ENCODE assay signal across 8 cellular contexts in genomic region chr12:51923506-51924365, GRCh38. TPM values are rescaled to one million over a fixed set of nuclear protein-coding genes. Genes with fewer than 3 reads are reported as not detected.
DNase-seq lines count a peak whose midpoint lies in the region; ATAC-seq, FAIRE-seq and TF ChIP-seq lines count a peak whose summit lies in the region.

No MANE protein-coding gene starts in this region.

- peak; percentile 87 for TF ChIP-seq POLR2A in endothelial cell of umbilical vein (IDR thresholded peaks at IDR 0.05; ENCODE audit: low read depth, low read length)

- peaks cover 4% of the 10 kb centered on the region for H3K4me1 Mint-ChIP-seq in activated CD8-positive, alpha-beta T cell treated with anti-CD3 and anti-CD28 coated beads, Interleukin-2, amount 10 ng/mL, durations not matched to agents 7 days and 5 days (ENCODE audit: low read depth)
- H3K4me1 Mint-ChIP-seq in naive thymus-derived CD8-positive, alpha-beta T cell: peaks cover 5 to 21% (median 9%) of the 10 kb centered on the region in 4 donors

- peaks cover 13 to 16% of the 10 kb centered on the region in 2 experiments for H3K36me3 ChIP-seq in endothelial cell of umbilical vein (ENCODE audit: control insufficient read depth in 2 of 2, extremely low read depth in 1 of 2, insufficient read depth in 2 of 2, low read length in 2 of 2)

- H3K9me3 ChIP-seq in endothelial cell of umbilical vein (replicated peaks; ENCODE audit: control insufficient read depth, insufficient read depth, low read length): no peaks in the 10 kb centered on the region

- peak overlapping the region; percentile 7 for H3K4me2 ChIP-seq in endothelial cell of umbilical vein (ENCODE audit: insufficient read depth, low read length)

- peaks cover 54% of the 10 kb centered on the region for H3K4me1 ChIP-seq in endothelial cell of umbilical vein (ENCODE audit: control insufficient read depth, extremely low read depth, insufficient read depth, low read length)

- H3K4me3 ChIP-seq in endothelial cell of umbilical vein (replicated peaks in 1 of 3; ENCODE audit: insufficient read depth in 1 of 3, low read depth in 1 of 3, low read length in 3 of 3): no peak overlapping the region

- intact Hi-C loops in endothelial cell of umbilical vein (cut with micrococcal nuclease): loop anchor here (1.0 kb wide), 1 partner anchor 28 kb away; no protein-coding TSS in a partner anchor

- H3K27ac Mint-ChIP-seq in activated CD8-positive, alpha-beta T cell treated with anti-CD3 and anti-CD28 coated beads, Interleukin-2, amount 10 ng/mL, durations not matched to agents 7 days and 5 days: no peak overlapping the region
- no peak overlapping the region for H3K27ac Mint-ChIP-seq in naive thymus-derived CD8-positive, alpha-beta T cell

- no TSS peak for BruUV-seq in endothelial cell of umbilical vein (replicated peaks; lab: Mats Ljungman, UMichigan)

- ATAC-seq in activated CD8-positive, alpha-beta T cell treated with anti-CD3 and anti-CD28 coated beads, Interleukin-2, amount 10 ng/mL, durations not matched to agents 7 days and 5 days: peak; percentile 82
- ATAC-seq in naive thymus-derived CD8-positive, alpha-beta T cell: peak; percentile 88 to 93
- ATAC-seq in stimulated activated naive CD8-positive, alpha-beta T cell treated with anti-CD3 and anti-CD28 coated beads, Interleukin-15, Interleukin-2, amounts not matched to agents 100 U/mL and 50 U/mL, for 24 hours: peak; percentile 82

- dilution Hi-C loops in endothelial cell of umbilical vein (cut with MboI; ENCODE audit: extremely low pct_ligation_motif_present, low sequenced_read_pairs): no loop called here

- POLR2A ChIA-PET in activated CD8-positive, alpha-beta T cell treated with anti-CD3 and anti-CD28 coated beads, Interleukin-2, amount 10 ng/mL, durations not matched to agents 7 days and 5 days (lab: Charles Lee): no interaction called here
- POLR2A ChIA-PET in endothelial cell of umbilical vein (lab: Charles Lee): interaction anchor here (1.1 to 2.7 kb wide), 4 partner anchors 11 to 83 kb away, joined by 3 to 12 read pairs (median 8); partner anchors contain the start of gene TAMALIN
- POLR2A ChIA-PET in naive thymus-derived CD8-positive, alpha-beta T cell (lab: Charles Lee): interaction anchor here (0.6 kb wide), 2 partner anchors 104 to 1442 kb away, joined by 3 read pairs; no protein-coding TSS in a partner anchor

- no peaks in the 10 kb centered on the region for H4K20me1 ChIP-seq in endothelial cell of umbilical vein (replicated peaks; ENCODE audit: control insufficient read depth, extremely low read depth, insufficient read depth, low read length)

- peak; percentile 88 for FAIRE-seq in endothelial cell of umbilical vein (lab: Jason Lieb, UNC)

- H3K27me3 Mint-ChIP-seq in activated CD8-positive, alpha-beta T cell treated with anti-CD3 and anti-CD28 coated beads, Interleukin-2, amount 10 ng/mL, durations not matched to agents 7 days and 5 days (ENCODE audit: low read depth): peaks cover 10% of the 10 kb centered on the region
- H3K27me3 Mint-ChIP-seq in naive thymus-derived CD8-positive, alpha-beta T cell: no peaks in the 10 kb centered on the region

- no peak overlapping the region for H2AFZ ChIP-seq in endothelial cell of umbilical vein (ENCODE audit: low read depth, low read length)

- DNase-seq in AG08395 (ENCODE audit: low spot score) (peak; percentile 67), HuH-7.5 (ENCODE audit: low spot score) (peak; percentile 51), endothelial cell of umbilical vein (ENCODE audit: low read depth, low spot score) (peak; percentile 69), DMS 273 treated with DMSO at 0.1 percent for 48 hours (lab: John Stamatoyannopoulos, UW) (no peak), DMS114 treated with DMSO at 0.1 percent for 48 hours (lab: John Stamatoyannopoulos, UW; ENCODE audit: unreplicated experiment) (no peak)
- peak; percentile 61 for DNase-seq in activated CD8-positive, alpha-beta T cell treated with anti-CD3 and anti-CD28 coated beads, Interleukin-2, amount 10 ng/mL, durations not matched to agents 7 days and 5 days
- DNase-seq in naive thymus-derived CD8-positive, alpha-beta T cell: peak in 9 of 10 donors; percentile 34 to 60 (median 48)
- peak; percentile 78 for DNase-seq in stimulated activated naive CD8-positive, alpha-beta T cell treated with anti-CD3 and anti-CD28 coated beads, Interleukin-15, Interleukin-2, amounts not matched to agents 100 U/mL and 50 U/mL, for 24 hours

- CTCF ChIA-PET in activated CD8-positive, alpha-beta T cell treated with anti-CD3 and anti-CD28 coated beads, Interleukin-2, amount 10 ng/mL, durations not matched to agents 7 days and 5 days (lab: Charles Lee): interaction anchor here (0.6 to 6.6 kb wide), 11 partner anchors 12 to 99 kb away, joined by 3 to 46 read pairs (median 8); partner anchors contain the start of gene ACVRL1
- CTCF ChIA-PET in endothelial cell of umbilical vein (lab: Charles Lee): interaction anchor here (0.7 to 12.8 kb wide), 14 partner anchors 11 to 503 kb away, joined by 4 to 393 read pairs (median 7); partner anchors contain the start of genes ACVRL1 and ANKRD33

- no peaks in the 10 kb centered on the region for H3K9me1 ChIP-seq in endothelial cell of umbilical vein (replicated peaks; ENCODE audit: control insufficient read depth, extremely low read depth, insufficient read depth, low read length)

- H3K9me3 Mint-ChIP-seq in activated CD8-positive, alpha-beta T cell treated with anti-CD3 and anti-CD28 coated beads, Interleukin-2, amount 10 ng/mL, durations not matched to agents 7 days and 5 days (ENCODE audit: insufficient read depth): no peaks in the 10 kb centered on the region
- H3K9me3 Mint-ChIP-seq in naive thymus-derived CD8-positive, alpha-beta T cell: no peaks in the 10 kb centered on the region

- no peaks in the 10 kb centered on the region for H3K36me3 Mint-ChIP-seq in activated CD8-positive, alpha-beta T cell treated with anti-CD3 and anti-CD28 coated beads, Interleukin-2, amount 10 ng/mL, durations not matched to agents 7 days and 5 days (ENCODE audit: low read depth)
- no peaks in the 10 kb centered on the region for H3K36me3 Mint-ChIP-seq in naive thymus-derived CD8-positive, alpha-beta T cell

- peak overlapping the region; percentile 99 for H3K27ac ChIP-seq in endothelial cell of umbilical vein (ENCODE audit: insufficient read depth, low read depth, low read length)

- TF ChIP-seq CTCF in endothelial cell of umbilical vein (IDR thresholded peaks at IDR 0.05; ENCODE audit: extremely low read depth in 1 of 2, insufficient read depth in 1 of 2, low read depth in 1 of 2, low read length in 2 of 2): peak; percentile 92 to 98

- peak overlapping the region; percentile 7 for H3K9ac ChIP-seq in endothelial cell of umbilical vein (replicated peaks; ENCODE audit: extremely low read depth, insufficient read depth, low read length)

- no peaks in the 10 kb centered on the region for H3K79me2 ChIP-seq in endothelial cell of umbilical vein (ENCODE audit: control insufficient read depth, insufficient read depth, low read length)

- no peaks in the 10 kb centered on the region for H3K27me3 ChIP-seq in endothelial cell of umbilical vein (ENCODE audit: control insufficient read depth in 2 of 2, insufficient read depth in 2 of 2, low read length in 2 of 2)

- no peak overlapping the region for H3K4me3 Mint-ChIP-seq in activated CD8-positive, alpha-beta T cell treated with anti-CD3 and anti-CD28 coated beads, Interleukin-2, amount 10 ng/mL, durations not matched to agents 7 days and 5 days
- peak overlapping the region in 6 of 10 donors; percentile 21 to 66 (median 44) for H3K4me3 Mint-ChIP-seq in naive thymus-derived CD8-positive, alpha-beta T cell

RNA-seq across cellular contexts. Expression of gene ACVRL1, which starts 16.4 kb away (rescaled TPM):
- total RNA-seq in activated CD8-positive, alpha-beta T cell treated with anti-CD3 and anti-CD28 coated beads, Interleukin-2, amount 10 ng/mL, durations not matched to agents 7 days and 5 days: not detected
- 404 and 427 TPM in 2 replicates for total RNA-seq in endothelial cell of umbilical vein
- 355 and 403 TPM in 2 replicates for polyA plus RNA-seq in endothelial cell of umbilical vein
- polyA plus RNA-seq in endothelial cell of umbilical vein (2011; cell fraction: cytosol; rRNA removed): 270 and 301 TPM in 2 replicates
- 559 and 644 TPM in 2 replicates for polyA plus RNA-seq in endothelial cell of umbilical vein (2011; cell fraction: nucleus; rRNA removed)
- polyA plus RNA-seq in endothelial cell of umbilical vein (2012): 203 and 337 TPM in 2 replicates
- polyA minus RNA-seq in endothelial cell of umbilical vein: 398 and 445 TPM in 2 replicates
- not detected for polyA minus RNA-seq in endothelial cell of umbilical vein (2011; cell fraction: cytosol; rRNA and poly(A)+ RNA removed)
- polyA minus RNA-seq in endothelial cell of umbilical vein (2011; cell fraction: nucleus; rRNA and poly(A)+ RNA removed): 169 and 190 TPM in 2 replicates
- not detected for total RNA-seq in naive thymus-derived CD8-positive, alpha-beta T cell
- polyA plus RNA-seq in naive thymus-derived CD8-positive, alpha-beta T cell: not detected

RNA-seq across cellular contexts. Expression of gene ACVR1B, which starts 27.8 kb away (rescaled TPM):
- total RNA-seq in activated CD8-positive, alpha-beta T cell treated with anti-CD3 and anti-CD28 coated beads, Interleukin-2, amount 10 ng/mL, durations not matched to agents 7 days and 5 days: 1 to 10 TPM; 7.8 to 8.8 TPM
- total RNA-seq in endothelial cell of umbilical vein: 25.4 and 33.7 TPM in 2 replicates
- polyA plus RNA-seq in endothelial cell of umbilical vein: 25.5 and 29.0 TPM in 2 replicates
- 23.9 and 24.1 TPM in 2 replicates for polyA plus RNA-seq in endothelial cell of umbilical vein (2011; cell fraction: cytosol; rRNA removed)
- polyA plus RNA-seq in endothelial cell of umbilical vein (2011; cell fraction: nucleus; rRNA removed): 43.8 and 45.3 TPM in 2 replicates
- polyA plus RNA-seq in endothelial cell of umbilical vein (2012): 21.7 and 26.2 TPM in 2 replicates
- 54.5 and 58.3 TPM in 2 replicates for polyA minus RNA-seq in endothelial cell of umbilical vein
- polyA minus RNA-seq in endothelial cell of umbilical vein (2011; cell fraction: cytosol; rRNA and poly(A)+ RNA removed): 7.4 TPM
- polyA minus RNA-seq in endothelial cell of umbilical vein (2011; cell fraction: nucleus; rRNA and poly(A)+ RNA removed): 24.5 and 28.9 TPM in 2 replicates
- total RNA-seq in naive thymus-derived CD8-positive, alpha-beta T cell: 10 to 100 TPM; 11.7 to 12.6 TPM
- polyA plus RNA-seq in naive thymus-derived CD8-positive, alpha-beta T cell: 1 to 10 TPM; 1.2 to 2.3 (median 2.2) TPM

RNA-seq across cellular contexts. Expression of gene ANKRD33, which starts 35.8 kb away (rescaled TPM):
- total RNA-seq in activated CD8-positive, alpha-beta T cell treated with anti-CD3 and anti-CD28 coated beads, Interleukin-2, amount 10 ng/mL, durations not matched to agents 7 days and 5 days: not detected
- total RNA-seq in endothelial cell of umbilical vein: 0.95 and 1.2 TPM in 2 replicates
- 0.80 and 0.92 TPM in 2 replicates for polyA plus RNA-seq in endothelial cell of umbilical vein
- polyA plus RNA-seq in endothelial cell of umbilical vein (2011; cell fraction: cytosol; rRNA removed): 0.25 and 0.34 TPM in 2 replicates
- polyA plus RNA-seq in endothelial cell of umbilical vein (2011; cell fraction: nucleus; rRNA removed): 2.9 and 3.2 TPM in 2 replicates
- 0.60 and 0.86 TPM in 2 replicates for polyA plus RNA-seq in endothelial cell of umbilical vein (2012)
- 0.36 and 0.61 TPM in 2 replicates for polyA minus RNA-seq in endothelial cell of umbilical vein
- polyA minus RNA-seq in endothelial cell of umbilical vein (2011; cell fraction: cytosol; rRNA and poly(A)+ RNA removed): not detected
- polyA minus RNA-seq in endothelial cell of umbilical vein (2011; cell fraction: nucleus; rRNA and poly(A)+ RNA removed): 0.58 and 0.87 TPM in 2 replicates
- not detected for total RNA-seq in naive thymus-derived CD8-positive, alpha-beta T cell
- polyA plus RNA-seq in naive thymus-derived CD8-positive, alpha-beta T cell: not detected

Comparison
In these comparisons a context has a peak if more than half of its experiments do, and no peak if none do; other contexts are left out.
1. DNase-seq: peak in AG08395 (single experiment), HuH-7.5 (single experiment), activated CD8-positive, alpha-beta T cell treated with anti-CD3 and anti-CD28 coated beads, Interleukin-2, amount 10 ng/mL, durations not matched to agents 7 days and 5 days (single experiment), endothelial cell of umbilical vein (single experiment), naive thymus-derived CD8-positive, alpha-beta T cell (9 of 10) and stimulated activated naive CD8-positive, alpha-beta T cell treated with anti-CD3 and anti-CD28 coated beads, Interleukin-15, Interleukin-2, amounts not matched to agents 100 U/mL and 50 U/mL, for 24 hours (single experiment); none in DMS 273 treated with DMSO at 0.1 percent for 48 hours (single experiment) and DMS114 treated with DMSO at 0.1 percent for 48 hours (single experiment).
2. RNA of gene ACVRL1, which starts 16.4 kb away (total RNA-seq): 404 to 427 TPM in endothelial cell of umbilical vein; not detected in naive thymus-derived CD8-positive, alpha-beta T cell and not detected in activated CD8-positive, alpha-beta T cell treated with anti-CD3 and anti-CD28 coated beads, Interleukin-2, amount 10 ng/mL, durations not matched to agents 7 days and 5 days; every median in the first group is over 100 times any median in the second.
3. Peak in every context shown above with its lines, with median percentiles within 50 percentile points of each other: ATAC-seq.